Comparison of ENCODE assay signal across 36 cellular contexts in genomic region chr7:55594870-55595269, GRCh38.
"Had no signal": no experiment of that assay in that cellular context is flagged by ENCODE, and none has a peak within 500 bp of the region (broad histone marks: within the 10 kb centered on the region; RNA-seq: fewer than 3 reads in every experiment).

No MANE protein-coding gene starts in this region.

- DNase-seq: Karpas-422, Kasumi-1, MM.1S, MV-4-11, NCI-H1048, NCI-H1092, NCI-H1092 treated with DMSO at 0.1 percent for 48 hours, NCI-H1105, NCI-H1105 treated with DMSO at 0.1 percent for 48 hours, NCI-H1417, NCI-H1417 treated with DMSO at 0.1 percent for 48 hours, NCI-H1436, NCI-H1436 treated with DMSO at 0.1 percent for 48 hours, NCI-H146, NCI-H1694, NCI-H1694 treated with DMSO at 0.1 percent for 48 hours, NCI-H187, NCI-H187 treated with DMSO at 0.1 percent for 48 hours, NCI-H1930, NCI-H2029, NCI-H2029 treated with DMSO at 0.1 percent for 48 hours, NCI-H2081, NCI-H2081 treated with DMSO at 0.1 percent for 48 hours, NCI-H2107, NCI-H2171, NCI-H2171 treated with DMSO at 0.1 percent for 48 hours, NCI-H2227 treated with DMSO at 0.1 percent for 48 hours, NCI-H226, NCI-H345, NCI-H446, NCI-H446 treated with DMSO at 0.1 percent for 48 hours, NCI-H510A, NCI-H510A treated with DMSO at 0.1 percent for 48 hours, NCI-H524, NCI-H524 treated with DMSO at 0.1 percent for 48 hours, NCI-H526 had no signal
